24 cellular contexts compared by ENCODE assay signal in genomic region chr1:175900171-175900570, GRCh38.
"Had no signal": no experiment of that assay in that cellular context is flagged by ENCODE, and none has a peak within 500 bp of the region (broad histone marks: within the 10 kb centered on the region; RNA-seq: fewer than 3 reads in every experiment).

No MANE protein-coding gene starts in this region.

- H3K4me3 ChIP-seq: cardiac muscle cell, K562, SJCRH30 had no signal

- H3K36me3 Mint-ChIP-seq: activated naive CD4-positive, alpha-beta T cell treated with anti-CD3 and anti-CD28 coated beads, Interleukin-2, amount 50 U/mL, for 24 hours had no signal

- DNase-seq: activated CD4-positive, alpha-beta T cell treated with anti-CD3 and anti-CD28 coated beads for 4 hours; activated CD4-positive, alpha-beta T cell treated with anti-CD3 and anti-CD28 coated beads, Interleukin-2, amount 50 U/mL, for 4 hours; activated CD8-positive, alpha-beta T cell treated with anti-CD3 and anti-CD28 coated beads, Interleukin-2, amount 10 ng/mL, durations not matched to agents 7 days and 5 days; activated effector memory CD4-positive, alpha-beta T cell treated with Interleukin-2 at 50 U/mL for 16 hours; activated naive CD4-positive, alpha-beta T cell; amniotic stem cell; Karpas-422; MM.1S; NCI-H1105; NCI-H1436; NCI-H187; NCI-H2081; NCI-H510A treated with DMSO at 0.1 percent for 48 hours; NCI-H69; NK-92 treated with Interleukin-12 subunit alpha and Interleukin-12 subunit beta, amount 100 ng/mL, for 24 hours; OCI-M1; Right ventricle myocardium superior; SJCRH30; SK-N-SH had no signal

- H3K27ac Mint-ChIP-seq: activated CD8-positive, alpha-beta T cell treated with anti-CD3 and anti-CD28 coated beads, Interleukin-2, amount 10 ng/mL, durations not matched to agents 7 days and 5 days; activated naive CD4-positive, alpha-beta T cell treated with anti-CD3 and anti-CD28 coated beads, Interleukin-2, amount 50 U/mL, for 24 hours; brain; T-helper 1 cell treated with Interleukin-12 subunit alpha and Interleukin-12 subunit beta and Interleukin-4 antibody, amounts not matched to agents 30 μg/mL and 1 μg/mL, for 36 hours had no signal

- H3K27me3 Mint-ChIP-seq: activated naive CD4-positive, alpha-beta T cell treated with anti-CD3 and anti-CD28 coated beads, Interleukin-2, amount 50 U/mL, for 24 hours; brain had no signal

- H3K9me3 Mint-ChIP-seq: activated naive CD4-positive, alpha-beta T cell treated with anti-CD3 and anti-CD28 coated beads, Interleukin-2, amount 50 U/mL, for 24 hours; T-helper 1 cell treated with Interleukin-12 subunit alpha and Interleukin-12 subunit beta and Interleukin-4 antibody, amounts not matched to agents 30 μg/mL and 1 μg/mL, for 36 hours had no signal

- H3K4me1 Mint-ChIP-seq: activated naive CD4-positive, alpha-beta T cell treated with anti-CD3 and anti-CD28 coated beads, Interleukin-2, amount 50 U/mL, for 24 hours; brain had no signal

- H3K4me3 Mint-ChIP-seq: activated CD8-positive, alpha-beta T cell treated with anti-CD3 and anti-CD28 coated beads, Interleukin-2, amount 10 ng/mL, durations not matched to agents 7 days and 5 days; activated naive CD4-positive, alpha-beta T cell treated with anti-CD3 and anti-CD28 coated beads, Interleukin-2, amount 50 U/mL, for 24 hours; brain; T-helper 1 cell treated with Interleukin-12 subunit alpha and Interleukin-12 subunit beta and Interleukin-4 antibody, amounts not matched to agents 30 μg/mL and 1 μg/mL, for 36 hours had no signal
